ENCODE assay signal across 8 cellular contexts in the genomic region with DNA sequence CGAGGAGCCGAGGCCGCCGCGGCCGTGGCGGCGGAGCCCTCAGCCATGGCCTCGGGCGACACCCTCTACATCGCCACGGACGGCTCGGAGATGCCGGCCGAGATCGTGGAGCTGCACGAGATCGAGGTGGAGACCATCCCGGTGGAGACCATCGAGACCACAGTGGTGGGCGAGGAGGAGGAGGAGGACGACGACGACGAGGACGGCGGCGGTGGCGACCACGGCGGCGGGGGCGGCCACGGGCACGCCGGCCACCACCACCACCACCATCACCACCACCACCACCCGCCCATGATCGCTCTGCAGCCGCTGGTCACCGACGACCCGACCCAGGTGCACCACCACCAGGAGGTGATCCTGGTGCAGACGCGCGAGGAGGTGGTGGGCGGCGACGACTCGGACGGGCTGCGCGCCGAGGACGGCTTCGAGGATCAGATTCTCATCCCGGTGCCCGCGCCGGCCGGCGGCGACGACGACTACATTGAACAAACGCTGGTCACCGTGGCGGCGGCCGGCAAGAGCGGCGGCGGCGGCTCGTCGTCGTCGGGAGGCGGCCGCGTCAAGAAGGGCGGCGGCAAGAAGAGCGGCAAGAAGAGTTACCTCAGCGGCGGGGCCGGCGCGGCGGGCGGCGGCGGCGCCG. TPM values are rescaled to one million over a fixed set of nuclear protein-coding genes. Genes with fewer than 3 reads are reported as not detected.
DNase-seq lines count a peak whose midpoint lies in the region; ATAC-seq and TF ChIP-seq lines count a peak whose summit lies in the region.

No MANE protein-coding gene starts in this region.

- H4K8ac ChIP-seq in H9 (replicated peaks; ENCODE audit: insufficient read length, low read depth, low read length): no peak overlapping the region

- H3K4me3 ChIP-seq in mucosa of descending colon: peak overlapping the region; percentile 97
- peak overlapping the region; percentile 100 for H3K4me3 ChIP-seq in thymus (ENCODE audit: low read length)

- H3K27ac Mint-ChIP-seq in H9: peak overlapping the region; percentile 82 to 96 (median 92); a peak in 6 of 7 replicates
- peak overlapping the region; percentile 91 for H3K27ac Mint-ChIP-seq in dendritic cell treated with granulocyte-macrophage colony-stimulating factor and Interleukin-4, amounts not matched to agents 40 ng/mL and 50 ng/mL, for 4 days

- H3T11ph ChIP-seq in H9 (ENCODE audit: low read length): no peak overlapping the region

- peaks cover 0 to 2% of the 10 kb centered on the region in 2 experiments; a peak in 1 of 5 replicates for H3K9me3 Mint-ChIP-seq in H9
- H3K9me3 Mint-ChIP-seq in dendritic cell treated with granulocyte-macrophage colony-stimulating factor and Interleukin-4, amounts not matched to agents 40 ng/mL and 50 ng/mL, for 4 days: no peaks in the 10 kb centered on the region

- H3K18ac ChIP-seq in H9 (ENCODE audit: insufficient read length, low read depth, low read length): peak overlapping the region; percentile 87

- H3K4me3 Mint-ChIP-seq in H9: peak overlapping the region; percentile 82 to 89
- H3K4me3 Mint-ChIP-seq in dendritic cell treated with granulocyte-macrophage colony-stimulating factor and Interleukin-4, amounts not matched to agents 40 ng/mL and 50 ng/mL, for 4 days: peak overlapping the region; percentile 81

- intact Hi-C loops in dendritic cell treated with granulocyte-macrophage colony-stimulating factor and Interleukin-4, amounts not matched to agents 40 ng/mL and 50 ng/mL, for 4 days (cut with micrococcal nuclease): loop anchor here (2.0 kb wide), 2 partner anchors 47 to 137 kb away; a partner anchor contains a TSS
- intact Hi-C loops in mucosa of descending colon (cut with DNase I, micrococcal nuclease): no loop called here

- peak overlapping the region; percentile 91; the same call in 1 of the 2 replicates for H3K4ac ChIP-seq in H9 (ENCODE audit: low read depth, low read length)

- H2BK12ac ChIP-seq in H9 (ENCODE audit: insufficient read length, low read depth, low read length): no peak overlapping the region

- H2BK120ac ChIP-seq in H9 (ENCODE audit: low read depth, low read length, poor library complexity, severe bottlenecking): no peak overlapping the region

- peaks cover 1% of the 10 kb centered on the region; the same call in 1 of the 2 replicates for H3K27me3 Mint-ChIP-seq in H9 (ENCODE audit: low read depth)
- no peaks in the 10 kb centered on the region for H3K27me3 Mint-ChIP-seq in dendritic cell treated with granulocyte-macrophage colony-stimulating factor and Interleukin-4, amounts not matched to agents 40 ng/mL and 50 ng/mL, for 4 days

- no peak overlapping the region for H3K23ac ChIP-seq in H9 (ENCODE audit: insufficient read length, low read depth, low read length)

- peak overlapping the region; percentile 28 for H3K4me2 ChIP-seq in H9 (ENCODE audit: insufficient read depth, insufficient read length, low read length)

- H2BK5ac ChIP-seq in H9 (ENCODE audit: insufficient read length, low read length): peak overlapping the region; percentile 1

- H3K4me1 Mint-ChIP-seq in H9: peaks cover 33% of the 10 kb centered on the region in 2 experiments
- H3K4me1 Mint-ChIP-seq in dendritic cell treated with granulocyte-macrophage colony-stimulating factor and Interleukin-4, amounts not matched to agents 40 ng/mL and 50 ng/mL, for 4 days (ENCODE audit: low read depth): peaks cover 59% of the 10 kb centered on the region

- H3K36me3 ChIP-seq in mucosa of descending colon (ENCODE audit: low read depth) (no peaks in the 10 kb centered on the region), thymus (ENCODE audit: control insufficient read depth, insufficient read depth) (peaks cover 1% of the 10 kb centered on the region)

- H3K9me3 ChIP-seq in H9 (ENCODE audit: control insufficient read depth, low read depth, low read length) (no peaks in the 10 kb centered on the region), mucosa of descending colon (no peaks in the 10 kb centered on the region), thymus (ENCODE audit: control insufficient read depth) (no peaks in the 10 kb centered on the region)

- TF ChIP-seq CTCF in H9 (conservative IDR thresholded peaks at IDR 0.05): no peak
- TF ChIP-seq CTCF in mucosa of descending colon (IDR thresholded peaks at IDR 0.05): no peak

- H3K79me1 ChIP-seq in H9 (ENCODE audit: insufficient read depth, low read depth, low read length, poor library complexity, severe bottlenecking): no peaks in the 10 kb centered on the region

- H3K27ac ChIP-seq in H9 (ENCODE audit: insufficient read length, low read depth, low read length) (no peak overlapping the region), thymus (ENCODE audit: low read depth) (peak overlapping the region; percentile 95)

- peaks cover 19 to 31% (median 30%) of the 10 kb centered on the region in 3 experiments for H3K36me3 Mint-ChIP-seq in H9 (ENCODE audit: insufficient read depth in 1 of 3, low read depth in 3 of 3)
- H3K36me3 Mint-ChIP-seq in dendritic cell treated with granulocyte-macrophage colony-stimulating factor and Interleukin-4, amounts not matched to agents 40 ng/mL and 50 ng/mL, for 4 days (ENCODE audit: low read depth): peaks cover 76% of the 10 kb centered on the region

- H3K56ac ChIP-seq in H9 (ENCODE audit: insufficient read length, low read depth, low read length): no peak overlapping the region

- peaks cover 61% of the 10 kb centered on the region for H3K79me2 ChIP-seq in H9 (ENCODE audit: insufficient read depth, low read length)

- H2AK5ac ChIP-seq in H9 (ENCODE audit: insufficient read length, low read length): no peak overlapping the region

- no peaks in the 10 kb centered on the region for H3K23me2 ChIP-seq in H9 (ENCODE audit: insufficient read length, low read depth, low read length, poor library complexity, severe bottlenecking)

- DNase-seq in H9: no peak
- peak in 3 of 5 donors; percentile 21 to 25 (median 23) for DNase-seq in T-helper 1 cell
- peak; percentile 45 to 78 (median 71) for DNase-seq in mucosa of descending colon
- DNase-seq in NCI-H446 treated with DMSO at 0.1 percent for 48 hours (lab: John Stamatoyannopoulos, UW): no peak
- DNase-seq in KG1 (lab: John Stamatoyannopoulos, UW): no peak
- DNase-seq in NCI-H187 treated with DMSO at 0.1 percent for 48 hours (lab: John Stamatoyannopoulos, UW): no peak

- H2BK15ac ChIP-seq in H9 (ENCODE audit: low read depth, low read length): no peak overlapping the region; the same call in 1 of the 2 replicates

- H4K91ac ChIP-seq in H9 (ENCODE audit: insufficient read length, low read depth, low read length): no peak overlapping the region

- H2AFZ ChIP-seq in H9 (ENCODE audit: low read length): no peak overlapping the region

- no peak for ATAC-seq in mucosa of descending colon

- H3K4me1 ChIP-seq in H9 (ENCODE audit: insufficient read depth, low read length) (no peaks in the 10 kb centered on the region), mucosa of descending colon (ENCODE audit: low read depth) (peaks cover 36% of the 10 kb centered on the region), thymus (ENCODE audit: control insufficient read depth, insufficient read depth, low read length) (peaks cover 16% of the 10 kb centered on the region)

- H2BK20ac ChIP-seq in H9 (ENCODE audit: low read depth, low read length, poor library complexity, severe bottlenecking): no peak overlapping the region

- no CpG with 5 or more reads among the region's 95 CpGs for WGBS in H9 (ENCODE audit: extremely low coverage, insufficient read length, low lambda C conversion rate)
- WGBS in thymus: under 1% methylated on average over 95 of the region's 95 CpGs

- no peaks in the 10 kb centered on the region for H4K20me1 ChIP-seq in H9 (ENCODE audit: control insufficient read depth, insufficient read depth, insufficient read length)

- peak overlapping the region; percentile 87 for H3K9ac ChIP-seq in H9 (ENCODE audit: extremely low read depth, insufficient read length, low read length)

- H3K27me3 ChIP-seq in H9 (ENCODE audit: insufficient read depth, low read length) (no peaks in the 10 kb centered on the region), thymus (ENCODE audit: control insufficient read depth, insufficient read depth) (no peaks in the 10 kb centered on the region)

- peak overlapping the region; percentile 6 for H3K14ac ChIP-seq in H9 (ENCODE audit: insufficient read depth, low read length)

- no peak overlapping the region for H4K5ac ChIP-seq in H9 (ENCODE audit: insufficient read length, low read depth, low read length)

RNA-seq across cellular contexts. Expression of a gene that starts 0.4 kb away (rescaled TPM):
- 103 and 106 TPM in 2 replicates for total RNA-seq in H9 (2021)
- 10 to 100 TPM; 60.8 to 78.7 (median 72.9) TPM for total RNA-seq in mucosa of descending colon
- 72.3 TPM for polyA plus RNA-seq in thymus

Comparison
In these comparisons a context has a peak if more than half of its experiments do, and no peak if none do; other contexts are left out.
1. DNase-seq: peak in T-helper 1 cell (3 of 5) and mucosa of descending colon (3 of 3); none in H9 (single experiment), NCI-H446 treated with DMSO at 0.1 percent for 48 hours (single experiment), KG1 (single experiment) and NCI-H187 treated with DMSO at 0.1 percent for 48 hours (single experiment).